ENCODE assay signal across 1 cellular context in the genomic region with DNA sequence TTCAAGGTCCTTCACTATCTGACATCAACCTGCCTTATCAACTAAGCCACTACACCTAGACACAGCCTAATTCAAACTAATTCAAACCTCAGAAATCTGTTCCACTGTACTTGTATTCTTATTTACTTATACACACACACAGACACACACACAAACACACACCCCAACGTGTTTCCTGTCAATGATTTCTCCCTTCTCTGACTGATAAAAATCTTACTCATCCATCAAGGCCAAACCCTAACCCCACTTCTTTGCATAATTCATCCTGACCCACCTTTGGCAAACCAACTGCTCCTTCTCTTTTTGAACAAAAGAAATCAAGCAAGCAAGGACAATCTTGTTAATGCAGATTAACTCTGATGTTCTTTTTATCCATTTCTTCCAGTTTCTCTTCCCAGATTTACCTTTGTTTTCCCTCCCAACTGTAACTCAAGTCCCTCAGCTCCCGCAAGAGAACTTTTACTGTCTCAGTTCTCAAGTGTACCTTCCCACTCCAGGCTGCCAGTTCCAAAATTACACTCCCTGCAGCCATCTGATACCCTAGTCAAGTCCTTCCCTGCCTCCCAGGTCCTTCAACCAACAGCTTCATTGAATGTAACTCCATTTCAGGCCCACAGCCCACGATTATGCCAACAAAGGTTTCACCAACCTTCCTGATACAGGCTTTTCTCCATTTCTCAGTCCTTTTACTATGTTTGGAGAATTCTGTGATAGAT.
TF ChIP-seq lines count a peak whose summit lies in the region.

No MANE protein-coding gene starts in this region.

TF ChIP-seq in GM12878, 131 proteins besides CTCF, POLR2A, EP300 and RAD21 (continued from another document):
- TF ChIP-seq, protein P1, sequence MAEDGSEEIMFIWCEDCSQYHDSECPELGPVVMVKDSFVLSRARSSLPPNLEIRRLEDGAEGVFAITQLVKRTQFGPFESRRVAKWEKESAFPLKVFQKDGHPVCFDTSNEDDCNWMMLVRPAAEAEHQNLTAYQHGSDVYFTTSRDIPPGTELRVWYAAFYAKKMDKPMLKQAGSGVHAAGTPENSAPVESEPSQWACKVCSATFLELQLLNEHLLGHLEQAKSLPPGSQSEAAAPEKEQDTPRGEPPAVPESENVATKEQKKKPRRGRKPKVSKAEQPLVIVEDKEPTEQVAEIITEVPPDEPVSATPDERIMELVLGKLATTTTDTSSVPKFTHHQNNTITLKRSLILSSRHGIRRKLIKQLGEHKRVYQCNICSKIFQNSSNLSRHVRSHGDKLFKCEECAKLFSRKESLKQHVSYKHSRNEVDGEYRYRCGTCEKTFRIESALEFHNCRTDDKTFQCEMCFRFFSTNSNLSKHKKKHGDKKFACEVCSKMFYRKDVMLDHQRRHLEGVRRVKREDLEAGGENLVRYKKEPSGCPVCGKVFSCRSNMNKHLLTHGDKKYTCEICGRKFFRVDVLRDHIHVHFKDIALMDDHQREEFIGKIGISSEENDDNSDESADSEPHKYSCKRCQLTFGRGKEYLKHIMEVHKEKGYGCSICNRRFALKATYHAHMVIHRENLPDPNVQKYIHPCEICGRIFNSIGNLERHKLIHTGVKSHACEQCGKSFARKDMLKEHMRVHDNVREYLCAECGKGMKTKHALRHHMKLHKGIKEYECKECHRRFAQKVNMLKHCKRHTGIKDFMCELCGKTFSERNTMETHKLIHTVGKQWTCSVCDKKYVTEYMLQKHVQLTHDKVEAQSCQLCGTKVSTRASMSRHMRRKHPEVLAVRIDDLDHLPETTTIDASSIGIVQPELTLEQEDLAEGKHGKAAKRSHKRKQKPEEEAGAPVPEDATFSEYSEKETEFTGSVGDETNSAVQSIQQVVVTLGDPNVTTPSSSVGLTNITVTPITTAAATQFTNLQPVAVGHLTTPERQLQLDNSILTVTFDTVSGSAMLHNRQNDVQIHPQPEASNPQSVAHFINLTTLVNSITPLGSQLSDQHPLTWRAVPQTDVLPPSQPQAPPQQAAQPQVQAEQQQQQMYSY (CRISPR knock-in tag; IDR thresholded peaks at IDR 0.05), result no peak
- no peak for TF ChIP-seq HCFC1 (IDR thresholded peaks at IDR 0.05; ENCODE audit: low read length)
- no peak for TF ChIP-seq RBBP5 (conservative IDR thresholded peaks at IDR 0.05)
- TF ChIP-seq, protein P2, sequence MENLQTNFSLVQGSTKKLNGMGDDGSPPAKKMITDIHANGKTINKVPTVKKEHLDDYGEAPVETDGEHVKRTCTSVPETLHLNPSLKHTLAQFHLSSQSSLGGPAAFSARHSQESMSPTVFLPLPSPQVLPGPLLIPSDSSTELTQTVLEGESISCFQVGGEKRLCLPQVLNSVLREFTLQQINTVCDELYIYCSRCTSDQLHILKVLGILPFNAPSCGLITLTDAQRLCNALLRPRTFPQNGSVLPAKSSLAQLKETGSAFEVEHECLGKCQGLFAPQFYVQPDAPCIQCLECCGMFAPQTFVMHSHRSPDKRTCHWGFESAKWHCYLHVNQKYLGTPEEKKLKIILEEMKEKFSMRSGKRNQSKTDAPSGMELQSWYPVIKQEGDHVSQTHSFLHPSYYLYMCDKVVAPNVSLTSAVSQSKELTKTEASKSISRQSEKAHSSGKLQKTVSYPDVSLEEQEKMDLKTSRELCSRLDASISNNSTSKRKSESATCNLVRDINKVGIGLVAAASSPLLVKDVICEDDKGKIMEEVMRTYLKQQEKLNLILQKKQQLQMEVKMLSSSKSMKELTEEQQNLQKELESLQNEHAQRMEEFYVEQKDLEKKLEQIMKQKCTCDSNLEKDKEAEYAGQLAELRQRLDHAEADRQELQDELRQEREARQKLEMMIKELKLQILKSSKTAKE (IDR thresholded peaks at IDR 0.05; ENCODE audit: low read depth, poor library complexity, severe bottlenecking), result no peak
- no peak for TF ChIP-seq STAT3 (IDR thresholded peaks at IDR 0.05; ENCODE audit: low read depth, low read length)
- no peak for TF ChIP-seq SREBF1 (IDR thresholded peaks at IDR 0.05; ENCODE audit: low read length)
- TF ChIP-seq TAF1 (IDR thresholded peaks at IDR 0.05; ENCODE audit: borderline replicate concordance, low read depth, low read length), result no peak
- TF ChIP-seq GATAD2B (conservative IDR thresholded peaks at IDR 0.05; ENCODE audit: low read depth), result no peak
- no peak for TF ChIP-seq KDM1A (IDR thresholded peaks at IDR 0.05; ENCODE audit: borderline replicate concordance)
- TF ChIP-seq SP1 (IDR thresholded peaks at IDR 0.05; ENCODE audit: low read depth, low read length), result no peak
TF ChIP-seq in GM12878: peak in this region for 0.
